In the genomic region with DNA sequence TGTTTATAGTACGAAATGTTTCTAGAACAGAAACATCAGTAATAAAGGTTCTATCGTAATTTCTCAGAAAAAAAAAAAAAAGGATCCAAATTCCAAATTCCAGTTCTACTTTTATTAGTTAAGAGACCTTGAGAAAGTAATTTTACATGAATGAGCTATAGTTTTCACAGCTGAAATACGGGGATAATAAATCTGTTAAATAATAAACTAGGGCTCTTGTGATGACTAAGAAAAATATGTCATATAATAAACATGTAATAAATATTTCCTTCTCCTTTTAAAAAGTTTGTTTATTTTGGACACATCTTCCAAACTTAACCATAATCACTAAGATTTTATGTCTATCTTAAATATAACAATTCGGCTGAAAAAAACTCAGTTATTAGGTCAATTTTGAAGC, we compare ENCODE assay signal across 22 cellular contexts.
"Had no signal": no experiment of that assay in that cellular context is flagged by ENCODE, and none has a peak within 500 bp of the region (broad histone marks: within the 10 kb centered on the region; RNA-seq: fewer than 3 reads in every experiment).

No MANE protein-coding gene starts in this region.

- FAIRE-seq: TTC549 had no signal

- H3K27ac ChIP-seq: ascending aorta, esophagus muscularis mucosa, neutrophil, suprapubic skin, transverse colon, vagina had no signal

- H3K36me3 ChIP-seq: transverse colon had no signal

- H3K36me3 Mint-ChIP-seq: natural killer cell had no signal

- H3K9me3 Mint-ChIP-seq: activated naive CD4-positive, alpha-beta T cell treated with anti-CD3 and anti-CD28 coated beads, Interleukin-2, amount 50 U/mL, for 24 hours; natural killer cell had no signal

- H3K4me3 Mint-ChIP-seq: activated CD4-positive, alpha-beta T cell treated with anti-CD3 and anti-CD28 coated beads, Interleukin-2, amount 10 ng/mL, durations not matched to agents 24 days and 14 days; activated CD8-positive, alpha-beta T cell treated with anti-CD3 and anti-CD28 coated beads, Interleukin-2, amount 10 ng/mL, durations not matched to agents 7 days and 5 days; activated naive CD4-positive, alpha-beta T cell treated with anti-CD3 and anti-CD28 coated beads, Interleukin-2, amount 50 U/mL, for 24 hours; natural killer cell; stimulated activated naive CD8-positive, alpha-beta T cell treated with anti-CD3 and anti-CD28 coated beads, Interleukin-15, amount 100 ng/mL, for 72 hours; T-helper 2 cell treated with Interferon-gamma antibody and Interleukin-4, amounts not matched to agents 5 μg/mL and 100 μg/mL, for 36 hours had no signal

- H3K27ac Mint-ChIP-seq: activated CD4-positive, alpha-beta T cell treated with anti-CD3 and anti-CD28 coated beads, Interleukin-2, amount 10 ng/mL, durations not matched to agents 24 days and 14 days; activated CD8-positive, alpha-beta T cell treated with anti-CD3 and anti-CD28 coated beads, Interleukin-2, amount 10 ng/mL, durations not matched to agents 7 days and 5 days; activated naive CD4-positive, alpha-beta T cell treated with anti-CD3 and anti-CD28 coated beads, Interleukin-2, amount 50 U/mL, for 24 hours; T-helper 2 cell treated with Interferon-gamma antibody and Interleukin-4, amounts not matched to agents 5 μg/mL and 100 μg/mL, for 36 hours had no signal

- H3K9me3 ChIP-seq: ascending aorta, esophagus muscularis mucosa, neutrophil, suprapubic skin, transverse colon, vagina had no signal

- H3K27me3 ChIP-seq: ascending aorta, esophagus muscularis mucosa, neutrophil, suprapubic skin, transverse colon, vagina had no signal

- ATAC-seq: activated CD8-positive, alpha-beta T cell treated with anti-CD3 and anti-CD28 coated beads, Interleukin-2, amount 10 ng/mL, durations not matched to agents 7 days and 5 days; left lobe of liver; natural killer cell; stimulated activated naive CD8-positive, alpha-beta T cell treated with anti-CD3 and anti-CD28 coated beads, Interleukin-15, amount 100 ng/mL, for 72 hours had no signal

- DNase-seq: activated CD4-positive, alpha-beta T cell treated with anti-CD3 and anti-CD28 coated beads, Interleukin-2, amount 10 ng/mL, durations not matched to agents 24 days and 14 days; activated CD8-positive, alpha-beta memory T cell treated with anti-CD3 and anti-CD28 coated beads, Interleukin-2, amount 50 U/mL, for 4 hours; activated CD8-positive, alpha-beta T cell treated with anti-CD3 and anti-CD28 coated beads, Interleukin-2, amount 10 ng/mL, durations not matched to agents 7 days and 5 days; activated effector memory CD4-positive, alpha-beta T cell treated with anti-CD3 and anti-CD28 coated beads, Interleukin-2, amount 50 U/mL, for 16 hours; activated T-cell treated with anti-CD3 and anti-CD28 coated beads, Interleukin-2, amount 50 U/mL, for 48 hours; cortex of kidney; islet precursor cell; natural killer cell; stimulated activated CD4-positive, alpha-beta T cell treated with anti-CD3 and anti-CD28 coated beads, Interleukin-15, amount 100 ng/mL, for 24 hours; stimulated activated CD4-positive, alpha-beta T cell treated with anti-CD3 and anti-CD28 coated beads, Interleukin-2, amount 100 ng/mL, for 48 hours; stimulated activated naive CD8-positive, alpha-beta T cell treated with anti-CD3 and anti-CD28 coated beads, Interleukin-15, amount 100 ng/mL, for 72 hours; transverse colon had no signal

- H3K27me3 Mint-ChIP-seq: activated CD4-positive, alpha-beta T cell treated with anti-CD3 and anti-CD28 coated beads, Interleukin-2, amount 10 ng/mL, durations not matched to agents 24 days and 14 days; activated naive CD4-positive, alpha-beta T cell treated with anti-CD3 and anti-CD28 coated beads, Interleukin-2, amount 50 U/mL, for 24 hours; stimulated activated naive CD8-positive, alpha-beta T cell treated with anti-CD3 and anti-CD28 coated beads, Interleukin-15, amount 100 ng/mL, for 72 hours had no signal

- H3K4me3 ChIP-seq: ascending aorta, esophagus muscularis mucosa, lung, suprapubic skin, transverse colon, vagina had no signal
